Comparison of ENCODE assay signal across 8 cellular contexts in genomic region chr3:56303508-56303907, GRCh38.
DNase-seq lines count a peak whose midpoint lies in the region; ATAC-seq lines count a peak whose summit lies in the region.

No MANE protein-coding gene starts in this region.

- peak; percentile 83 for ATAC-seq in GM19395 (IDR thresholded peaks at IDR 0.05; ENCODE audit: unreplicated experiment)
- peak; percentile 80 for ATAC-seq in HG03460 (IDR thresholded peaks at IDR 0.05; ENCODE audit: unreplicated experiment)

- intact Hi-C loops in head of caudate nucleus (cut with DNase I): no loop called here

- DNase-seq in D341Med (ENCODE audit: low spot score) (peak; percentile 72), SKM-1 treated with dmso at 0.1 percent for 144 hours (lab: John Stamatoyannopoulos, UW; ENCODE audit: unreplicated experiment) (peak; percentile 83), head of caudate nucleus (peak in 28 of 42 donors; percentile 3 to 57 (median 21))
- DNase-seq in stimulated activated CD8-positive, alpha-beta memory T cell treated with anti-CD3 and anti-CD28 coated beads, Interleukin-4, amount 100 ng/mL, for 48 hours: peak; percentile 31
- no peak for DNase-seq in activated effector memory CD4-positive, alpha-beta T cell treated with anti-CD3 and anti-CD28 coated beads, Interleukin-2, amount 50 U/mL, for 16 hours
- no peak for DNase-seq in activated CD4-positive, alpha-beta T cell treated with anti-CD3 and anti-CD28 coated beads, Interleukin-2, amount 50 U/mL, for 4 hours

Comparison
In these comparisons a context has a peak if more than half of its experiments do, and no peak if none do; other contexts are left out.
1. DNase-seq: peak in D341Med (single experiment), SKM-1 treated with dmso at 0.1 percent for 144 hours (single experiment), head of caudate nucleus (28 of 42) and stimulated activated CD8-positive, alpha-beta memory T cell treated with anti-CD3 and anti-CD28 coated beads, Interleukin-4, amount 100 ng/mL, for 48 hours (single experiment); none in activated effector memory CD4-positive, alpha-beta T cell treated with anti-CD3 and anti-CD28 coated beads, Interleukin-2, amount 50 U/mL, for 16 hours (single experiment) and activated CD4-positive, alpha-beta T cell treated with anti-CD3 and anti-CD28 coated beads, Interleukin-2, amount 50 U/mL, for 4 hours (0 of 2).